Comparison of ENCODE assay signal across 8 cellular contexts in the genomic region with DNA sequence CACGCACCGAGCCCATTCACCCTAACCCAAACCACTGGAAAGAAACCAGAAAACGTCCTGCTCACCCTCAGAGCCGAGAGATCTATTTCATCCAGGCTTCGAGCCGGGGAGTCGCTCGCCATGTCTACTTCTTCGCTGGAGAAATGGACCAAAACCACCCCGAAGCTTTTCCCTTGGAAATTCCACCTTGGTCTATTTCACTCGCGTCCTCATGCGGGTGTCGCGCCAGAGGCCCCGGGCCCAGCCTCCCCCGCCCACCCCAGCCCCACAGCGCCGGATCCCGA. TPM values are rescaled to one million over a fixed set of nuclear protein-coding genes. Genes with fewer than 3 reads are reported as not detected.
DNase-seq lines count a peak whose midpoint lies in the region; ATAC-seq and TF ChIP-seq lines count a peak whose summit lies in the region.

No MANE protein-coding gene starts in this region.

- no peaks in the 10 kb centered on the region for H3K9me3 ChIP-seq in subcutaneous abdominal adipose tissue (ENCODE audit: control insufficient read depth in 5 of 5, low read length in 5 of 5)

- ATAC-seq in HG02763 (IDR thresholded peaks at IDR 0.05; ENCODE audit: unreplicated experiment): peak; percentile 1

- H3K36me3 Mint-ChIP-seq in activated naive CD8-positive, alpha-beta T cell treated with anti-CD3 and anti-CD28 coated beads for 36 hours: no peaks in the 10 kb centered on the region
- peaks cover 0 to 6% (median 0%) of the 10 kb centered on the region in 3 donors for H3K36me3 Mint-ChIP-seq in immature natural killer cell

- no peaks in the 10 kb centered on the region for H3K27me3 Mint-ChIP-seq in activated naive CD8-positive, alpha-beta T cell treated with anti-CD3 and anti-CD28 coated beads for 36 hours
- H3K27me3 Mint-ChIP-seq in immature natural killer cell (ENCODE audit: low read depth in 3 of 3): peaks cover 18 to 26% (median 20%) of the 10 kb centered on the region in 3 donors

- peak overlapping the region; percentile 83 for H3K4me3 ChIP-seq in AG10803 (ENCODE audit: low read length)
- H3K4me3 ChIP-seq in subcutaneous abdominal adipose tissue (ENCODE audit: low read depth in 1 of 5, low read length in 5 of 5): peak overlapping the region; percentile 77 to 84 (median 83)

- H3K4me1 ChIP-seq in subcutaneous abdominal adipose tissue (ENCODE audit: control insufficient read depth in 5 of 5, insufficient read depth in 5 of 5, low read length in 5 of 5): peaks cover 7 to 39% (median 32%) of the 10 kb centered on the region in 5 donors

- H3K27me3 ChIP-seq in subcutaneous abdominal adipose tissue (ENCODE audit: control insufficient read depth in 5 of 5, insufficient read depth in 4 of 5, low read length in 5 of 5): peaks cover 0 to 10% (median 0%) of the 10 kb centered on the region in 5 donors

- peak overlapping the region; percentile 89 for H3K4me3 Mint-ChIP-seq in activated naive CD8-positive, alpha-beta T cell treated with anti-CD3 and anti-CD28 coated beads for 36 hours
- H3K4me3 Mint-ChIP-seq in immature natural killer cell: peak overlapping the region; percentile 94 to 97 (median 95)

- peak overlapping the region; percentile 80 for H3K27ac Mint-ChIP-seq in activated naive CD8-positive, alpha-beta T cell treated with anti-CD3 and anti-CD28 coated beads for 36 hours
- peak overlapping the region; percentile 84 to 95 (median 93) for H3K27ac Mint-ChIP-seq in immature natural killer cell

- DNase-seq in AG10803 (ENCODE audit: low read depth) (no peak), immature natural killer cell (no peak), NCI-H2107 treated with DMSO at 0.1 percent for 48 hours (lab: John Stamatoyannopoulos, UW; ENCODE audit: unreplicated experiment) (no peak), GM03348 (ENCODE audit: low spot score) (no peak), NOMO-1 treated with dmso at 0.1 percent for 144 hours (lab: John Stamatoyannopoulos, UW; ENCODE audit: unreplicated experiment) (no peak)
- no peak for DNase-seq in activated naive CD8-positive, alpha-beta T cell treated with anti-CD3 and anti-CD28 coated beads for 36 hours

- TF ChIP-seq CTCF in AG10803 (conservative IDR thresholded peaks at IDR 0.05; ENCODE audit: low read length): no peak

- no peaks in the 10 kb centered on the region for H3K36me3 ChIP-seq in subcutaneous abdominal adipose tissue (ENCODE audit: control insufficient read depth in 5 of 5, insufficient read depth in 5 of 5, low read length in 5 of 5)

- H3K9me3 Mint-ChIP-seq in activated naive CD8-positive, alpha-beta T cell treated with anti-CD3 and anti-CD28 coated beads for 36 hours: no peaks in the 10 kb centered on the region
- no peaks in the 10 kb centered on the region for H3K9me3 Mint-ChIP-seq in immature natural killer cell

- H3K9ac ChIP-seq in subcutaneous abdominal adipose tissue (ENCODE audit: low read length in 5 of 5): no peak overlapping the region

- peaks cover 46% of the 10 kb centered on the region for H3K4me1 Mint-ChIP-seq in activated naive CD8-positive, alpha-beta T cell treated with anti-CD3 and anti-CD28 coated beads for 36 hours
- peaks cover 28 to 55% of the 10 kb centered on the region in 2 donors for H3K4me1 Mint-ChIP-seq in immature natural killer cell

- no peak overlapping the region for H3K27ac ChIP-seq in subcutaneous abdominal adipose tissue (ENCODE audit: low read depth, low read length)

RNA-seq across cellular contexts. Expression of gene TNIK, which starts 0.3 kb away (rescaled TPM):
- 10 to 100 TPM; 21.3 to 24.6 TPM for total RNA-seq in activated naive CD8-positive, alpha-beta T cell treated with anti-CD3 and anti-CD28 coated beads for 36 hours
- polyA plus RNA-seq in immature natural killer cell: 10 to 100 TPM in 2 of 3 donors, 1 to 10 TPM in 1; 4.7 to 28.9 (median 13.7) TPM
